ENCODE assay signal across 18 cellular contexts in genomic region chr20:22825076-22825475, GRCh38.
DNase-seq lines count a peak whose midpoint lies in the region; TF ChIP-seq lines count a peak whose summit lies in the region.
"Had no signal": no experiment of that assay in that cellular context is flagged by ENCODE, and none has a peak within 500 bp of the region (broad histone marks: within the 10 kb centered on the region; RNA-seq: fewer than 3 reads in every experiment).

No MANE protein-coding gene starts in this region.

- intact Hi-C loops in spleen (cut with DNase I; ENCODE audit: low total_unique reads) = no loop called here

- no peaks in the 10 kb centered on the region for H3F3A ChIP-seq in GM23248 (ENCODE audit: insufficient read depth)

- H3K4me2 ChIP-seq in GM23248 (ENCODE audit: unreplicated experiment) = no peak overlapping the region

- H3K9me2 ChIP-seq in GM23248 (ENCODE audit: insufficient read depth) = no peaks in the 10 kb centered on the region

- no peaks in the 10 kb centered on the region for H3K4me1 ChIP-seq in GM23248 (ENCODE audit: insufficient read depth)
- no peaks in the 10 kb centered on the region for H3K4me1 ChIP-seq in spleen
- H3K4me1 ChIP-seq: Peyer's patch had no signal

- H3K9me3 ChIP-seq in GM23248 (ENCODE audit: low read depth) (no peaks in the 10 kb centered on the region), spleen (no peaks in the 10 kb centered on the region)
- H3K9me3 ChIP-seq: Peyer's patch had no signal

- peak; percentile 22 for DNase-seq in GM23248
- DNase-seq in amniotic epithelial cell (ENCODE audit: low read depth) = peak; percentile 59
- peak; percentile 81 for DNase-seq in epithelial cell of esophagus (ENCODE audit: low read depth)
- peak; percentile 44 for DNase-seq in non-pigmented ciliary epithelial cell (ENCODE audit: low read depth)
- DNase-seq in NCI-H146 (lab: John Stamatoyannopoulos, UW) = no peak
- no peak for DNase-seq in spleen
- DNase-seq in NCI-H2227 treated with DMSO at 0.1 percent for 48 hours (lab: John Stamatoyannopoulos, UW) = no peak
- no peak for DNase-seq in putamen (ENCODE audit: low spot score)
- DNase-seq: COR-L47, DMS153, H9, NCI-H1048, NCI-H446 treated with DMSO at 0.1 percent for 48 hours, NCI-H774, Peyer's patch, SHP77 treated with DMSO at 0.1 percent for 48 hours had no signal

- in situ Hi-C loops in GM23248 (cut with MboI) = no loop called here

- H3K36me3 ChIP-seq in GM23248 (ENCODE audit: low read depth) (no peaks in the 10 kb centered on the region), spleen (no peaks in the 10 kb centered on the region)
- H3K36me3 ChIP-seq: Peyer's patch had no signal

- H4K20me1 ChIP-seq in GM23248 (ENCODE audit: insufficient read depth) = no peaks in the 10 kb centered on the region

- WGBS in GM23248 (ENCODE audit: low coverage in 1 of 2, low lambda C conversion rate in 2 of 2, missing lambda C conversion rate in 2 of 2), 2 experiments = 67 to 79% methylated on average over 3 of the region's 3 CpGs
- 86 to 98% (median 88%) methylated on average over 3 of the region's 3 CpGs for WGBS in spleen, 5 donors

- no peak overlapping the region for H3K9ac ChIP-seq in GM23248

- H3K27ac ChIP-seq in GM23248 (no peak overlapping the region), spleen (no peak overlapping the region)
- H3K27ac ChIP-seq: C4-2B, Peyer's patch had no signal

- TF ChIP-seq CTCF in epithelial cell of esophagus (IDR thresholded peaks at IDR 0.05; ENCODE audit: insufficient read depth, low read depth, low read length, missing control alignments) = no peak
- no peak for TF ChIP-seq CTCF in spleen (IDR thresholded peaks at IDR 0.05 in 8 of 11, conservative IDR thresholded peaks at IDR 0.05 in 3 of 11)

- H3K27me3 ChIP-seq in GM23248 (replicated peaks; ENCODE audit: insufficient read depth) (peaks cover 10% of the 10 kb centered on the region), spleen (replicated peaks in 1 of 7) (no peaks in the 10 kb centered on the region)
- H3K27me3 ChIP-seq: Peyer's patch had no signal

- H2AFZ ChIP-seq in GM23248 = no peak overlapping the region

- H3K79me2 ChIP-seq in GM23248 (ENCODE audit: insufficient read depth) = no peaks in the 10 kb centered on the region

- H3K4me3 ChIP-seq in GM23248 (no peak overlapping the region), epithelial cell of esophagus (ENCODE audit: low read length) (no peak overlapping the region), spleen (no peak overlapping the region)
- H3K4me3 ChIP-seq: K562, Peyer's patch had no signal

- TF ChIP-seq POLR2A in spleen (IDR thresholded peaks at IDR 0.05) = no peak

Comparison
In these comparisons a context has a peak if more than half of its experiments do, and no peak if none do; other contexts are left out.
1. DNase-seq: peak in GM23248 (single experiment), amniotic epithelial cell (single experiment), epithelial cell of esophagus (single experiment) and non-pigmented ciliary epithelial cell (single experiment); none in NCI-H146 (single experiment), spleen (single experiment), NCI-H2227 treated with DMSO at 0.1 percent for 48 hours (single experiment) and putamen (single experiment).